In the genomic region with DNA sequence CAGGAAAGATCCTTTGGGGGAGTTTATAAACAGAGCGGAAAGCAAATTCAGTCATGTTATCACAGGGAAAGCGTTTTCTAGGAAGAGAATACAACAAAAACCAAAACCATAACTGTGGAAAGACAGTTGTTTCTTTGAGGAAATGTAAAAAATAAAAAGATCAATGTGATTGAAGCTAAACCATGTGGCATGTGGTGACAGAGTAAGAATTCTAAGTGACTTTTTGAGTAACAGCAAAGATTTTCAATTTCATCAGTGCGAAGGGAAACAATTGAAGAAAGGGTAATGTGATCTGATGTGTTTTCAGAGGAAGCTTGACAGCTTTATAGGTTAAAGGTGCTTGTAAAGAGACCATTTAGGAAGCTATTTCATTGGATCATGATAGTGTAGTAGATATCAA, we compare ENCODE assay signal across 2 cellular contexts.
TF ChIP-seq lines count a peak whose summit lies in the region.

No MANE protein-coding gene starts in this region.

TF ChIP-seq in neural cell, 6 proteins besides CTCF, POLR2A, EP300 and RAD21 (continued from another document):
- no peak for TF ChIP-seq MXI1 (conservative IDR thresholded peaks at IDR 0.05; ENCODE audit: poor library complexity, severe bottlenecking)
- TF ChIP-seq, protein P1, sequence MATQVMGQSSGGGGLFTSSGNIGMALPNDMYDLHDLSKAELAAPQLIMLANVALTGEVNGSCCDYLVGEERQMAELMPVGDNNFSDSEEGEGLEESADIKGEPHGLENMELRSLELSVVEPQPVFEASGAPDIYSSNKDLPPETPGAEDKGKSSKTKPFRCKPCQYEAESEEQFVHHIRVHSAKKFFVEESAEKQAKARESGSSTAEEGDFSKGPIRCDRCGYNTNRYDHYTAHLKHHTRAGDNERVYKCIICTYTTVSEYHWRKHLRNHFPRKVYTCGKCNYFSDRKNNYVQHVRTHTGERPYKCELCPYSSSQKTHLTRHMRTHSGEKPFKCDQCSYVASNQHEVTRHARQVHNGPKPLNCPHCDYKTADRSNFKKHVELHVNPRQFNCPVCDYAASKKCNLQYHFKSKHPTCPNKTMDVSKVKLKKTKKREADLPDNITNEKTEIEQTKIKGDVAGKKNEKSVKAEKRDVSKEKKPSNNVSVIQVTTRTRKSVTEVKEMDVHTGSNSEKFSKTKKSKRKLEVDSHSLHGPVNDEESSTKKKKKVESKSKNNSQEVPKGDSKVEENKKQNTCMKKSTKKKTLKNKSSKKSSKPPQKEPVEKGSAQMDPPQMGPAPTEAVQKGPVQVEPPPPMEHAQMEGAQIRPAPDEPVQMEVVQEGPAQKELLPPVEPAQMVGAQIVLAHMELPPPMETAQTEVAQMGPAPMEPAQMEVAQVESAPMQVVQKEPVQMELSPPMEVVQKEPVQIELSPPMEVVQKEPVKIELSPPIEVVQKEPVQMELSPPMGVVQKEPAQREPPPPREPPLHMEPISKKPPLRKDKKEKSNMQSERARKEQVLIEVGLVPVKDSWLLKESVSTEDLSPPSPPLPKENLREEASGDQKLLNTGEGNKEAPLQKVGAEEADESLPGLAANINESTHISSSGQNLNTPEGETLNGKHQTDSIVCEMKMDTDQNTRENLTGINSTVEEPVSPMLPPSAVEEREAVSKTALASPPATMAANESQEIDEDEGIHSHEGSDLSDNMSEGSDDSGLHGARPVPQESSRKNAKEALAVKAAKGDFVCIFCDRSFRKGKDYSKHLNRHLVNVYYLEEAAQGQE (IDR thresholded peaks at IDR 0.05; ENCODE audit: borderline replicate concordance) = no peak

TF ChIP-seq in GM23338, 12 proteins besides CTCF, POLR2A, EP300 and RAD21:
- TF ChIP-seq, protein P2, sequence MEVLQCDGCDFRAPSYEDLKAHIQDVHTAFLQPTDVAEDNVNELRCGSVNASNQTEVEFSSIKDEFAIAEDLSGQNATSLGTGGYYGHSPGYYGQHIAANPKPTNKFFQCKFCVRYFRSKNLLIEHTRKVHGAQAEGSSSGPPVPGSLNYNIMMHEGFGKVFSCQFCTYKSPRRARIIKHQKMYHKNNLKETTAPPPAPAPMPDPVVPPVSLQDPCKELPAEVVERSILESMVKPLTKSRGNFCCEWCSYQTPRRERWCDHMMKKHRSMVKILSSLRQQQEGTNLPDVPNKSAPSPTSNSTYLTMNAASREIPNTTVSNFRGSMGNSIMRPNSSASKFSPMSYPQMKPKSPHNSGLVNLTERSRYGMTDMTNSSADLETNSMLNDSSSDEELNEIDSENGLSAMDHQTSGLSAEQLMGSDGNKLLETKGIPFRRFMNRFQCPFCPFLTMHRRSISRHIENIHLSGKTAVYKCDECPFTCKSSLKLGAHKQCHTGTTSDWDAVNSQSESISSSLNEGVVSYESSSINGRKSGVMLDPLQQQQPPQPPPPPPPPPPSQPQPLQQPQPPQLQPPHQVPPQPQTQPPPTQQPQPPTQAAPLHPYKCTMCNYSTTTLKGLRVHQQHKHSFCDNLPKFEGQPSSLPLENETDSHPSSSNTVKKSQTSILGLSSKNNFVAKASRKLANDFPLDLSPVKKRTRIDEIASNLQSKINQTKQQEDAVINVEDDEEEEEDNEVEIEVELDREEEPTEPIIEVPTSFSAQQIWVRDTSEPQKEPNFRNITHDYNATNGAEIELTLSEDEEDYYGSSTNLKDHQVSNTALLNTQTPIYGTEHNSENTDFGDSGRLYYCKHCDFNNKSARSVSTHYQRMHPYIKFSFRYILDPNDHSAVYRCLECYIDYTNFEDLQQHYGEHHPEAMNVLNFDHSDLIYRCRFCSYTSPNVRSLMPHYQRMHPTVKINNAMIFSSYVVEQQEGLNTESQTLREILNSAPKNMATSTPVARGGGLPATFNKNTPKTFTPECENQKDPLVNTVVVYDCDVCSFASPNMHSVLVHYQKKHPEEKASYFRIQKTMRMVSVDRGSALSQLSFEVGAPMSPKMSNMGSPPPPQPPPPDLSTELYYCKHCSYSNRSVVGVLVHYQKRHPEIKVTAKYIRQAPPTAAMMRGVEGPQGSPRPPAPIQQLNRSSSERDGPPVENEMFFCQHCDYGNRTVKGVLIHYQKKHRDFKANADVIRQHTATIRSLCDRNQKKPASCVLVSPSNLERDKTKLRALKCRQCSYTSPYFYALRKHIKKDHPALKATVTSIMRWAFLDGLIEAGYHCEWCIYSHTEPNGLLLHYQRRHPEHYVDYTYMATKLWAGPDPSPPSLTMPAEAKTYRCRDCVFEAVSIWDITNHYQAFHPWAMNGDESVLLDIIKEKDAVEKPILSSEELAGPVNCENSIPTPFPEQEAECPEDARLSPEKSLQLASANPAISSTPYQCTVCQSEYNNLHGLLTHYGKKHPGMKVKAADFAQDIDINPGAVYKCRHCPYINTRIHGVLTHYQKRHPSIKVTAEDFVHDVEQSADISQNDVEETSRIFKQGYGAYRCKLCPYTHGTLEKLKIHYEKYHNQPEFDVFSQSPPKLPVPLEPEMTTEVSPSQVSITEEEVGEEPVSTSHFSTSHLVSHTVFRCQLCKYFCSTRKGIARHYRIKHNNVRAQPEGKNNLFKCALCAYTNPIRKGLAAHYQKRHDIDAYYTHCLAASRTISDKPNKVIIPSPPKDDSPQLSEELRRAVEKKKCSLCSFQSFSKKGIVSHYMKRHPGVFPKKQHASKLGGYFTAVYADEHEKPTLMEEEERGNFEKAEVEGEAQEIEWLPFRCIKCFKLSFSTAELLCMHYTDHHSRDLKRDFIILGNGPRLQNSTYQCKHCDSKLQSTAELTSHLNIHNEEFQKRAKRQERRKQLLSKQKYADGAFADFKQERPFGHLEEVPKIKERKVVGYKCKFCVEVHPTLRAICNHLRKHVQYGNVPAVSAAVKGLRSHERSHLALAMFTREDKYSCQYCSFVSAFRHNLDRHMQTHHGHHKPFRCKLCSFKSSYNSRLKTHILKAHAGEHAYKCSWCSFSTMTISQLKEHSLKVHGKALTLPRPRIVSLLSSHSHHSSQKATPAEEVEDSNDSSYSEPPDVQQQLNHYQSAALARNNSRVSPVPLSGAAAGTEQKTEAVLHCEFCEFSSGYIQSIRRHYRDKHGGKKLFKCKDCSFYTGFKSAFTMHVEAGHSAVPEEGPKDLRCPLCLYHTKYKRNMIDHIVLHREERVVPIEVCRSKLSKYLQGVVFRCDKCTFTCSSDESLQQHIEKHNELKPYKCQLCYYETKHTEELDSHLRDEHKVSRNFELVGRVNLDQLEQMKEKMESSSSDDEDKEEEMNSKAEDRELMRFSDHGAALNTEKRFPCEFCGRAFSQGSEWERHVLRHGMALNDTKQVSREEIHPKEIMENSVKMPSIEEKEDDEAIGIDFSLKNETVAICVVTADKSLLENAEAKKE (CRISPR knock-in tag; IDR thresholded peaks at IDR 0.05) = no peak
- TF ChIP-seq JUNB (IDR thresholded peaks at IDR 0.05; ENCODE audit: unreplicated experiment) (no peak), ZNF114 (CRISPR knock-in tag; IDR thresholded peaks at IDR 0.05) (no peak), NANOG (IDR thresholded peaks at IDR 0.05; ENCODE audit: borderline replicate concordance) (no peak), EZH2phosphoT487 (IDR thresholded peaks at IDR 0.05; ENCODE audit: unreplicated experiment) (no peak), EZH2 (IDR thresholded peaks at IDR 0.05; ENCODE audit: low read depth, unreplicated experiment) (no peak), POLR2AphosphoS5 (IDR thresholded peaks at IDR 0.05; ENCODE audit: low read depth) (no peak), ZNF331 (CRISPR knock-in tag; IDR thresholded peaks at IDR 0.05; ENCODE audit: low read depth) (no peak), STAT1 (IDR thresholded peaks at IDR 0.05; ENCODE audit: unreplicated experiment) (no peak), CREB1 (CRISPR knock-in tag; IDR thresholded peaks at IDR 0.05; ENCODE audit: low read depth) (no peak)
- TF ChIP-seq, protein P3, sequence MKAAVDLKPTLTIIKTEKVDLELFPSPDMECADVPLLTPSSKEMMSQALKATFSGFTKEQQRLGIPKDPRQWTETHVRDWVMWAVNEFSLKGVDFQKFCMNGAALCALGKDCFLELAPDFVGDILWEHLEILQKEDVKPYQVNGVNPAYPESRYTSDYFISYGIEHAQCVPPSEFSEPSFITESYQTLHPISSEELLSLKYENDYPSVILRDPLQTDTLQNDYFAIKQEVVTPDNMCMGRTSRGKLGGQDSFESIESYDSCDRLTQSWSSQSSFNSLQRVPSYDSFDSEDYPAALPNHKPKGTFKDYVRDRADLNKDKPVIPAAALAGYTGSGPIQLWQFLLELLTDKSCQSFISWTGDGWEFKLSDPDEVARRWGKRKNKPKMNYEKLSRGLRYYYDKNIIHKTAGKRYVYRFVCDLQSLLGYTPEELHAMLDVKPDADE (IDR thresholded peaks at IDR 0.05) = no peak
- TF ChIP-seq, protein P1 (IDR thresholded peaks at IDR 0.05; ENCODE audit: unreplicated experiment) = no peak
